In genomic region chr10:128211953-128212727, GRCh38 we compare ENCODE assay signal across 8 cellular contexts.
DNase-seq lines count a peak whose midpoint lies in the region; ATAC-seq and TF ChIP-seq lines count a peak whose summit lies in the region.

No MANE protein-coding gene starts in this region.

- H3K27me3 Mint-ChIP-seq in IgD-negative memory B cell: peaks cover 13% of the 10 kb centered on the region
- no peaks in the 10 kb centered on the region for H3K27me3 Mint-ChIP-seq in activated T-cell treated with anti-CD3 and anti-CD28 coated beads, Interleukin-2, amount 50 U/mL, for 72 hours (ENCODE audit: low read depth)
- no peaks in the 10 kb centered on the region for H3K27me3 Mint-ChIP-seq in stimulated activated naive CD8-positive, alpha-beta T cell treated with anti-CD3 and anti-CD28 coated beads, Interleukin-15, amount 100 ng/mL, for 72 hours

- peak overlapping the region in 1 of 3 donors; percentile 64 for H3K27ac Mint-ChIP-seq in IgD-negative memory B cell
- no peak overlapping the region for H3K27ac Mint-ChIP-seq in activated T-cell treated with anti-CD3 and anti-CD28 coated beads, Interleukin-2, amount 50 U/mL, for 72 hours
- peak overlapping the region in 1 of 2 donors; percentile 92 for H3K27ac Mint-ChIP-seq in stimulated activated naive CD8-positive, alpha-beta T cell treated with anti-CD3 and anti-CD28 coated beads, Interleukin-15, amount 100 ng/mL, for 72 hours

- H3K9me3 ChIP-seq in Peyer's patch (no peaks in the 10 kb centered on the region), neuron (ENCODE audit: low read length) (no peaks in the 10 kb centered on the region)

- H3K36me3 ChIP-seq in Peyer's patch: no peaks in the 10 kb centered on the region
- H3K36me3 ChIP-seq in neuron (ENCODE audit: insufficient read depth, low read length): no peaks in the 10 kb centered on the region

- H3K36me3 Mint-ChIP-seq in IgD-negative memory B cell: no peaks in the 10 kb centered on the region
- H3K36me3 Mint-ChIP-seq in activated T-cell treated with anti-CD3 and anti-CD28 coated beads, Interleukin-2, amount 50 U/mL, for 72 hours (ENCODE audit: insufficient read depth in 2 of 2): no peaks in the 10 kb centered on the region

- H3K27me3 ChIP-seq in Peyer's patch (no peaks in the 10 kb centered on the region), neuron (ENCODE audit: insufficient read depth, low read length) (peaks cover 17% of the 10 kb centered on the region)

- TF ChIP-seq POLR2A in Peyer's patch (IDR thresholded peaks at IDR 0.05): no peak

- no peak overlapping the region for H3K27ac ChIP-seq in Peyer's patch

- peak overlapping the region in 1 of 4 donors; percentile 36 for H3K4me3 ChIP-seq in Peyer's patch
- no peak overlapping the region for H3K4me3 ChIP-seq in fibroblast of pulmonary artery (replicated peaks; ENCODE audit: low read depth, low read length)
- peak overlapping the region; percentile 14 for H3K4me3 ChIP-seq in neuron (ENCODE audit: low read length)

- DNase-seq in DMS79 treated with DMSO at 0.1 percent for 48 hours (lab: John Stamatoyannopoulos, UW) (peak; percentile 52), Peyer's patch (peak; percentile 75 to 93 (median 89)), fibroblast of pulmonary artery (ENCODE audit: low read depth) (peak; percentile 67)
- DNase-seq in activated T-cell treated with anti-CD3 and anti-CD28 coated beads, Interleukin-2, amount 50 U/mL, for 72 hours: peak; percentile 89 to 92
- peak; percentile 85 for DNase-seq in stimulated activated naive CD8-positive, alpha-beta T cell treated with anti-CD3 and anti-CD28 coated beads, Interleukin-15, amount 100 ng/mL, for 72 hours

- peaks cover 5 to 8% (median 6%) of the 10 kb centered on the region in 3 donors for H3K4me1 Mint-ChIP-seq in IgD-negative memory B cell
- peaks cover 14% of the 10 kb centered on the region for H3K4me1 Mint-ChIP-seq in activated T-cell treated with anti-CD3 and anti-CD28 coated beads, Interleukin-2, amount 50 U/mL, for 72 hours (ENCODE audit: low read depth)
- peaks cover 22% of the 10 kb centered on the region for H3K4me1 Mint-ChIP-seq in stimulated activated naive CD8-positive, alpha-beta T cell treated with anti-CD3 and anti-CD28 coated beads, Interleukin-15, amount 100 ng/mL, for 72 hours

- peak overlapping the region; percentile 2 for H2AFZ ChIP-seq in neuron (ENCODE audit: low read depth, low read length)

- ATAC-seq in GM21717 (IDR thresholded peaks at IDR 0.05; ENCODE audit: unreplicated experiment): peak; percentile 96
- ATAC-seq in activated T-cell treated with anti-CD3 and anti-CD28 coated beads, Interleukin-2, amount 50 U/mL, for 72 hours (replicated peaks in 1 of 2): peak; percentile 76 to 80
- ATAC-seq in stimulated activated naive CD8-positive, alpha-beta T cell treated with anti-CD3 and anti-CD28 coated beads, Interleukin-15, amount 100 ng/mL, for 72 hours: peak; percentile 79

- peak; percentile 46 to 89 (median 85) for TF ChIP-seq CTCF in Peyer's patch (IDR thresholded peaks at IDR 0.05)
- peak; percentile 63 for TF ChIP-seq CTCF in fibroblast of pulmonary artery (IDR thresholded peaks at IDR 0.05; ENCODE audit: low read length, missing control alignments)

- H3K4me3 Mint-ChIP-seq in IgD-negative memory B cell: peak overlapping the region; percentile 53 to 89 (median 68)
- peak overlapping the region; percentile 71 to 76 for H3K4me3 Mint-ChIP-seq in activated T-cell treated with anti-CD3 and anti-CD28 coated beads, Interleukin-2, amount 50 U/mL, for 72 hours
- peak overlapping the region; percentile 74 to 76 for H3K4me3 Mint-ChIP-seq in stimulated activated naive CD8-positive, alpha-beta T cell treated with anti-CD3 and anti-CD28 coated beads, Interleukin-15, amount 100 ng/mL, for 72 hours

- H3K4me1 ChIP-seq in Peyer's patch (peaks cover 0 to 9% (median 4%) of the 10 kb centered on the region in 4 donors), neuron (ENCODE audit: insufficient read depth, low read length) (no peaks in the 10 kb centered on the region)

- H3K9me3 Mint-ChIP-seq in IgD-negative memory B cell: peaks cover 0 to 4% (median 0%) of the 10 kb centered on the region in 3 donors
- no peaks in the 10 kb centered on the region for H3K9me3 Mint-ChIP-seq in activated T-cell treated with anti-CD3 and anti-CD28 coated beads, Interleukin-2, amount 50 U/mL, for 72 hours
- H3K9me3 Mint-ChIP-seq in stimulated activated naive CD8-positive, alpha-beta T cell treated with anti-CD3 and anti-CD28 coated beads, Interleukin-15, amount 100 ng/mL, for 72 hours: no peaks in the 10 kb centered on the region
